ENCODE assay signal across 1 cellular context in the genomic region with DNA sequence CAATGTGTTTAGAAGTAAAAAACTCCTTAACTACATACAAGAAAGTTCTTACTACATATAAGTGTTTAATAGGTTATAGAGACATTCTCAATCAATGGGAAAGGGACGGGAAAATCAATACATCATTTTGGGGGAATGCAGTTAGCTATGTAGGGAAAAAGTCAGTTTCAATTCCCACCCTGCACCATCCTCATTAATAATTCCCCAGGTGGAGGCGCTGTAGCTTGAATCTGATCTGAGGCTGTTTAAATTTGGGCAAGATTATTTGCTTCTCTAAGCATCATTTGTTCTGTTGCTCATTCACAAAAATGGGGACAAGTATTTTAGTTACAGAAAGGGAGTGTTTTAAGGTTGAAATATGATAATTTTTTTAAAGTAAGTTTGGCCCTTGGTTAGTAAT.
TF ChIP-seq lines count a peak whose summit lies in the region.

No MANE protein-coding gene starts in this region.

TF ChIP-seq in HCT116, 20 proteins besides CTCF, POLR2A, EP300 and RAD21 (continued from another document):
- TF ChIP-seq, protein P1, sequence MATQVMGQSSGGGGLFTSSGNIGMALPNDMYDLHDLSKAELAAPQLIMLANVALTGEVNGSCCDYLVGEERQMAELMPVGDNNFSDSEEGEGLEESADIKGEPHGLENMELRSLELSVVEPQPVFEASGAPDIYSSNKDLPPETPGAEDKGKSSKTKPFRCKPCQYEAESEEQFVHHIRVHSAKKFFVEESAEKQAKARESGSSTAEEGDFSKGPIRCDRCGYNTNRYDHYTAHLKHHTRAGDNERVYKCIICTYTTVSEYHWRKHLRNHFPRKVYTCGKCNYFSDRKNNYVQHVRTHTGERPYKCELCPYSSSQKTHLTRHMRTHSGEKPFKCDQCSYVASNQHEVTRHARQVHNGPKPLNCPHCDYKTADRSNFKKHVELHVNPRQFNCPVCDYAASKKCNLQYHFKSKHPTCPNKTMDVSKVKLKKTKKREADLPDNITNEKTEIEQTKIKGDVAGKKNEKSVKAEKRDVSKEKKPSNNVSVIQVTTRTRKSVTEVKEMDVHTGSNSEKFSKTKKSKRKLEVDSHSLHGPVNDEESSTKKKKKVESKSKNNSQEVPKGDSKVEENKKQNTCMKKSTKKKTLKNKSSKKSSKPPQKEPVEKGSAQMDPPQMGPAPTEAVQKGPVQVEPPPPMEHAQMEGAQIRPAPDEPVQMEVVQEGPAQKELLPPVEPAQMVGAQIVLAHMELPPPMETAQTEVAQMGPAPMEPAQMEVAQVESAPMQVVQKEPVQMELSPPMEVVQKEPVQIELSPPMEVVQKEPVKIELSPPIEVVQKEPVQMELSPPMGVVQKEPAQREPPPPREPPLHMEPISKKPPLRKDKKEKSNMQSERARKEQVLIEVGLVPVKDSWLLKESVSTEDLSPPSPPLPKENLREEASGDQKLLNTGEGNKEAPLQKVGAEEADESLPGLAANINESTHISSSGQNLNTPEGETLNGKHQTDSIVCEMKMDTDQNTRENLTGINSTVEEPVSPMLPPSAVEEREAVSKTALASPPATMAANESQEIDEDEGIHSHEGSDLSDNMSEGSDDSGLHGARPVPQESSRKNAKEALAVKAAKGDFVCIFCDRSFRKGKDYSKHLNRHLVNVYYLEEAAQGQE (IDR thresholded peaks at IDR 0.05; ENCODE audit: low read depth) = no peak
- TF ChIP-seq, protein P2, sequence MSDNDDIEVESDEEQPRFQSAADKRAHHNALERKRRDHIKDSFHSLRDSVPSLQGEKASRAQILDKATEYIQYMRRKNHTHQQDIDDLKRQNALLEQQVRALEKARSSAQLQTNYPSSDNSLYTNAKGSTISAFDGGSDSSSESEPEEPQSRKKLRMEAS (IDR thresholded peaks at IDR 0.05) = no peak
- TF ChIP-seq EZH2phosphoT487 (IDR thresholded peaks at IDR 0.05; ENCODE audit: borderline replicate concordance) (no peak), TCF7L2 (IDR thresholded peaks at IDR 0.05; ENCODE audit: borderline replicate concordance, extremely low read depth, insufficient read depth, insufficient read length) (no peak), EGR1 (IDR thresholded peaks at IDR 0.05; ENCODE audit: low read depth) (no peak), CBX3 (IDR thresholded peaks at IDR 0.05; ENCODE audit: low read depth) (no peak)
- TF ChIP-seq, protein P3, sequence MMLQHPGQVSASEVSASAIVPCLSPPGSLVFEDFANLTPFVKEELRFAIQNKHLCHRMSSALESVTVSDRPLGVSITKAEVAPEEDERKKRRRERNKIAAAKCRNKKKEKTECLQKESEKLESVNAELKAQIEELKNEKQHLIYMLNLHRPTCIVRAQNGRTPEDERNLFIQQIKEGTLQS (IDR thresholded peaks at IDR 0.05) = no peak
TF ChIP-seq in HCT116: peak in this region for 0.
